16 cellular contexts compared by ENCODE assay signal in the genomic region with DNA sequence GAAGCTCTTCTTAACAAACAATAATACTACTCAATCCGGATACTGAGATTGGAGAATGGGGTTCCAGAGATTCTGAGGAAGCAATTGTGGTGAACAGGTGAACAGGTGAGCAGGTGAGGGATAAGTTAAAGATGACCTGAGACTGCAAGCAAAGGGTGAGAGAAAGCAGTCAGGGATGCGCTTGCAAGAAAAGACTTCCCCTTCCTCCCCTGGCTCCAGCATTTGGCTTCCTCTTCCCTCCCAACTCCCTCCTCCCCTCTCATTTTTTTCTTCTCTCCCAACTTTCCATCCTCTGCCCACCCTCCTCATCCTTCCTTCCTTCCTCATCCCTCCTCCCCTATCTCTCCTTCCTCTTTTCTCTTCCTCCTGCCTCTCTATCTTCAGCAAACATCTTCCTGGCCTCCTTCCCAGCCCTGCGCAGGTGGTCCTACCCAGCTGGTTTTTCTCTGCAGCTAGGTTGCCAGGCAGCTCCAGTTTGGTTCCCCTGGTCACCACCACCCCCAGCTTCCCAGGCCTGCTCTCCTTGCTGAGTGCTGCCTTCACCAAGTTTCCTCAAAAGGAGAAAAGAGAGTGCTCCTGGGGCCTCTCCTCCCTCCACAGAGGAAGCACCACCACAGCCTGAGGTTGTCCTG. TPM values are rescaled to one million over a fixed set of nuclear protein-coding genes. Genes with fewer than 3 reads are reported as not detected.
DNase-seq lines count a peak whose midpoint lies in the region; ATAC-seq and TF ChIP-seq lines count a peak whose summit lies in the region.
"Had no signal": no experiment of that assay in that cellular context is flagged by ENCODE, and none has a peak within 500 bp of the region (broad histone marks: within the 10 kb centered on the region; RNA-seq: fewer than 3 reads in every experiment).

No MANE protein-coding gene starts in this region.

- TF ChIP-seq CTCF in heart left ventricle (IDR thresholded peaks at IDR 0.05) (no peak), type B pancreatic cell (conservative IDR thresholded peaks at IDR 0.05) (no peak), mucosa of descending colon (IDR thresholded peaks at IDR 0.05) (no peak)

- H3K36me3 ChIP-seq in heart left ventricle (no peaks in the 10 kb centered on the region), mucosa of descending colon (ENCODE audit: low read depth) (no peaks in the 10 kb centered on the region)

- no peaks in the 10 kb centered on the region for H3K9me3 Mint-ChIP-seq in type B pancreatic cell
- H3K9me3 Mint-ChIP-seq: activated CD4-positive, alpha-beta T cell treated with anti-CD3 and anti-CD28 coated beads, Interleukin-2, amount 10 ng/mL, durations not matched to agents 24 days and 14 days; immature natural killer cell had no signal

- no peak overlapping the region for H3K27ac Mint-ChIP-seq in type B pancreatic cell
- H3K27ac Mint-ChIP-seq: activated CD4-positive, alpha-beta T cell treated with anti-CD3 and anti-CD28 coated beads, Interleukin-2, amount 10 ng/mL, durations not matched to agents 24 days and 14 days; immature natural killer cell; progenitor cell of endocrine pancreas had no signal

- peaks cover 3% of the 10 kb centered on the region for H3K4me1 Mint-ChIP-seq in type B pancreatic cell (ENCODE audit: unreplicated experiment)
- H3K4me1 Mint-ChIP-seq: activated CD4-positive, alpha-beta T cell treated with anti-CD3 and anti-CD28 coated beads, Interleukin-2, amount 10 ng/mL, durations not matched to agents 24 days and 14 days; immature natural killer cell had no signal

- H3K4me3 ChIP-seq in heart left ventricle (no peak overlapping the region), mucosa of descending colon (no peak overlapping the region)

- ATAC-seq in heart left ventricle (peak in 3 of 4 donors; percentile 4 to 13 (median 11)), mucosa of descending colon (no peak)

- WGBS in heart left ventricle, 4 donors, result 68 to 83% (median 78%) methylated on average over 3 of the region's 3 CpGs

- intact Hi-C loops in heart left ventricle (cut with DNase I) (no loop called here), mucosa of descending colon (cut with DNase I, micrococcal nuclease) (no loop called here)

- H3K36me3 Mint-ChIP-seq in type B pancreatic cell, result no peaks in the 10 kb centered on the region
- H3K36me3 Mint-ChIP-seq: immature natural killer cell had no signal

- H3K27me3 ChIP-seq in heart left ventricle, result no peaks in the 10 kb centered on the region

- peak overlapping the region in 1 of 12 donors; percentile 40 for H3K27ac ChIP-seq in heart left ventricle

- H3K4me3 Mint-ChIP-seq in type B pancreatic cell, result no peak overlapping the region
- H3K4me3 Mint-ChIP-seq: activated CD4-positive, alpha-beta T cell treated with anti-CD3 and anti-CD28 coated beads, Interleukin-2, amount 10 ng/mL, durations not matched to agents 24 days and 14 days; immature natural killer cell had no signal

- peaks cover 29% of the 10 kb centered on the region for H3K27me3 Mint-ChIP-seq in type B pancreatic cell

- H3K9me3 ChIP-seq in heart left ventricle (no peaks in the 10 kb centered on the region), mucosa of descending colon (no peaks in the 10 kb centered on the region)

- H3K4me1 ChIP-seq in heart left ventricle (peaks cover 0 to 53% (median 15%) of the 10 kb centered on the region in 12 donors), mucosa of descending colon (ENCODE audit: low read depth) (peaks cover 6% of the 10 kb centered on the region)

- DNase-seq in activated CD8-positive, alpha-beta memory T cell treated with anti-CD3 and anti-CD28 coated beads, Interleukin-2, amount 50 U/mL, for 48 hours, result peak; percentile 6
- DNase-seq in activated CD8-positive, alpha-beta memory T cell treated with anti-CD3 and anti-CD28 coated beads for 24 hours, result no peak
- DNase-seq in RPMI8226, result peak; percentile 59
- DNase-seq in heart left ventricle, result peak in 2 of 5 donors; percentile 6 to 26
- DNase-seq in type B pancreatic cell (ENCODE audit: extremely low spot score, unreplicated experiment), result peak; percentile 29
- no peak for DNase-seq in SW480 (ENCODE audit: low spot score)
- no peak for DNase-seq in mucosa of descending colon
- DNase-seq in NCI-H1105 (lab: John Stamatoyannopoulos, UW), result no peak
- DNase-seq: activated CD4-positive, alpha-beta T cell treated with anti-CD3 and anti-CD28 coated beads, Interleukin-2, amount 10 ng/mL, durations not matched to agents 24 days and 14 days; activated gamma-delta T cell; effector CD8-positive, alpha-beta T cell; foreskin fibroblast; immature natural killer cell; NCI-H2029 treated with DMSO at 0.1 percent for 48 hours had no signal

- no peak for TF ChIP-seq POLR2A in heart left ventricle (IDR thresholded peaks at IDR 0.05)

RNA-seq across cellular contexts. Expression of a gene that starts 10.5 kb away (rescaled TPM):
- total RNA-seq in heart left ventricle, result 1 to 10 TPM in 8 of 9 donors, under 1 TPM in 1; 0.96 to 5.4 (median 1.7) TPM
- polyA plus RNA-seq in heart left ventricle, result 1 to 10 TPM; 3.0 to 3.5 TPM
- total RNA-seq in type B pancreatic cell (ENCODE audit: low replicate concordance), result 4.7 and 5.6 TPM in 2 replicates
- total RNA-seq in mucosa of descending colon, result 100 to 1,000 TPM in 2 of 3 donors, 10 to 100 TPM in 1; 68.9 to 202 (median 148) TPM
- polyA plus RNA-seq: AG04450 had no signal

Comparison
In these comparisons a context has a peak if more than half of its experiments do, and no peak if none do; other contexts are left out.
1. DNase-seq: peak in activated CD8-positive, alpha-beta memory T cell treated with anti-CD3 and anti-CD28 coated beads, Interleukin-2, amount 50 U/mL, for 48 hours (single experiment), RPMI8226 (single experiment) and type B pancreatic cell (single experiment); none in activated CD8-positive, alpha-beta memory T cell treated with anti-CD3 and anti-CD28 coated beads for 24 hours (single experiment), SW480 (single experiment), mucosa of descending colon (0 of 3) and NCI-H1105 (single experiment).
2. RNA of a gene that starts 10.5 kb away (total RNA-seq): 68.9 to 202 TPM in mucosa of descending colon; 4.7 to 5.6 TPM in type B pancreatic cell and 0.96 to 5.4 TPM in heart left ventricle; every median in the first group is over 10 times any median in the second.